24 cellular contexts compared by ENCODE assay signal in genomic region chr3:20111836-20112235, GRCh38.
DNase-seq lines count a peak whose midpoint lies in the region; ATAC-seq, FAIRE-seq and TF ChIP-seq lines count a peak whose summit lies in the region.
"Had no signal": no experiment of that assay in that cellular context is flagged by ENCODE, and none has a peak within 500 bp of the region (broad histone marks: within the 10 kb centered on the region; RNA-seq: fewer than 3 reads in every experiment).

No MANE protein-coding gene starts in this region.

- H3K9ac ChIP-seq in neuronal stem cell (ENCODE audit: low read depth, low read length, poor library complexity), result no peak overlapping the region

- H3K18ac ChIP-seq in neuronal stem cell (ENCODE audit: low read length), result no peak overlapping the region

- no peak overlapping the region for H3K23ac ChIP-seq in neuronal stem cell (ENCODE audit: low read depth, low read length, poor library complexity)

- H3K4ac ChIP-seq in neuronal stem cell (ENCODE audit: low read length), result no peak overlapping the region

- no peaks in the 10 kb centered on the region for H3K27me3 Mint-ChIP-seq in stimulated activated memory B cell treated with anti-CD40 and anti-IgM and Interleukin-4, amounts not matched to agents 10 μg/mL and 1 μg/mL and 100 μg/mL, for 72 hours
- H3K27me3 Mint-ChIP-seq: activated CD4-positive, alpha-beta T cell treated with anti-CD3 and anti-CD28 coated beads for 36 hours; activated CD8-positive, alpha-beta memory T cell treated with anti-CD3 and anti-CD28 coated beads, Interleukin-2, amount 10 ng/mL, durations not matched to agents 7 days and 5 days; activated naive CD8-positive, alpha-beta T cell treated with anti-CD3 and anti-CD28 coated beads, Interleukin-2, amount 10 ng/mL, durations not matched to agents 7 days and 5 days; CD4-positive, alpha-beta T cell; dendritic cell treated with granulocyte-macrophage colony-stimulating factor and Interleukin-4, amounts not matched to agents 40 ng/mL and 50 ng/mL, for 4 days had no signal

- H2AK5ac ChIP-seq in neuronal stem cell (ENCODE audit: low read depth, low read length), result no peak overlapping the region

- H3K27ac ChIP-seq in neuronal stem cell (replicated peaks; ENCODE audit: low read length), result peak overlapping the region; percentile 5
- H3K27ac ChIP-seq: cardiac muscle cell, gastrocnemius medialis, testis had no signal

- peaks cover 0 to 4% of the 10 kb centered on the region in 2 donors for H3K4me1 ChIP-seq in neuronal stem cell (ENCODE audit: control insufficient read depth in 2 of 2, insufficient read depth in 1 of 2, low read depth in 1 of 2, low read length in 2 of 2)
- H3K4me1 ChIP-seq: gastrocnemius medialis, testis had no signal

- no peak overlapping the region for H3K4me2 ChIP-seq in neuronal stem cell (ENCODE audit: insufficient read depth, low read length, poor library complexity, severe bottlenecking)

- DNase-seq in H54 (ENCODE audit: insufficient read length, low spot score), result peak; percentile 40
- DNase-seq in RPMI7951 (ENCODE audit: low read depth), result peak; percentile 3
- DNase-seq in epithelial cell of esophagus (ENCODE audit: low read depth), result peak; percentile 81
- no peak for DNase-seq in neuronal stem cell (ENCODE audit: low spot score)
- DNase-seq in NCI-H748 treated with DMSO at 0.1 percent for 48 hours (lab: John Stamatoyannopoulos, UW), result no peak
- DNase-seq in NCI-H1092 (lab: John Stamatoyannopoulos, UW), result no peak
- DNase-seq: activated CD4-positive, alpha-beta T cell treated with anti-CD3 and anti-CD28 coated beads for 36 hours; activated CD8-positive, alpha-beta memory T cell treated with anti-CD3 and anti-CD28 coated beads, Interleukin-2, amount 10 ng/mL, durations not matched to agents 7 days and 5 days; activated naive CD8-positive, alpha-beta T cell treated with anti-CD3 and anti-CD28 coated beads, Interleukin-2, amount 10 ng/mL, durations not matched to agents 7 days and 5 days; CD4-positive, alpha-beta T cell; gastrocnemius medialis; left cardiac atrium; natural killer cell; NCI-H1417 treated with DMSO at 0.1 percent for 48 hours; NCI-H2107; NCI-H510A; Right ventricle myocardium superior; testis had no signal

- peaks cover 57% of the 10 kb centered on the region for H3K36me3 Mint-ChIP-seq in stimulated activated memory B cell treated with anti-CD40 and anti-IgM and Interleukin-4, amounts not matched to agents 10 μg/mL and 1 μg/mL and 100 μg/mL, for 72 hours
- H3K36me3 Mint-ChIP-seq: mesothelial cell of epicardium had no signal

- H3K9me3 Mint-ChIP-seq in stimulated activated memory B cell treated with anti-CD40 and anti-IgM and Interleukin-4, amounts not matched to agents 10 μg/mL and 1 μg/mL and 100 μg/mL, for 72 hours, result no peaks in the 10 kb centered on the region
- H3K9me3 Mint-ChIP-seq: activated naive CD8-positive, alpha-beta T cell treated with anti-CD3 and anti-CD28 coated beads, Interleukin-2, amount 10 ng/mL, durations not matched to agents 7 days and 5 days; CD4-positive, alpha-beta T cell; dendritic cell treated with granulocyte-macrophage colony-stimulating factor and Interleukin-4, amounts not matched to agents 40 ng/mL and 50 ng/mL, for 4 days; mesothelial cell of epicardium; natural killer cell; stimulated activated effector memory CD8-positive, alpha-beta T cell treated with anti-CD3 and anti-CD28 coated beads, Interleukin-12 subunit alpha, Interleukin-12 subunit beta, amount 100 ng/mL, for 72 hours had no signal

- no peak for TF ChIP-seq POLR2A in H54 (IDR thresholded peaks at IDR 0.05; ENCODE audit: low read depth, low read length)

- no peak for TF ChIP-seq CTCF in epithelial cell of esophagus (IDR thresholded peaks at IDR 0.05; ENCODE audit: insufficient read depth, low read depth, low read length, missing control alignments)

- H2BK120ac ChIP-seq in neuronal stem cell (ENCODE audit: low read depth, low read length), result no peak overlapping the region

- no peaks in the 10 kb centered on the region for H3K4me1 Mint-ChIP-seq in stimulated activated memory B cell treated with anti-CD40 and anti-IgM and Interleukin-4, amounts not matched to agents 10 μg/mL and 1 μg/mL and 100 μg/mL, for 72 hours
- H3K4me1 Mint-ChIP-seq: activated CD4-positive, alpha-beta T cell treated with anti-CD3 and anti-CD28 coated beads for 36 hours; mesothelial cell of epicardium had no signal

- H4K8ac ChIP-seq in neuronal stem cell (ENCODE audit: low read depth, low read length), result no peak overlapping the region

- no peak overlapping the region for H3K14ac ChIP-seq in neuronal stem cell (ENCODE audit: low read length)

- no peak overlapping the region for H2BK12ac ChIP-seq in neuronal stem cell (ENCODE audit: low read length)

- H4K91ac ChIP-seq in neuronal stem cell (ENCODE audit: low read depth, low read length, poor library complexity), result no peak overlapping the region

- no peaks in the 10 kb centered on the region for H3K9me3 ChIP-seq in neuronal stem cell (replicated peaks in 1 of 2; ENCODE audit: control insufficient read depth in 2 of 2, insufficient read depth in 1 of 2, low read depth in 1 of 2, low read length in 2 of 2)
- H3K9me3 ChIP-seq: gastrocnemius medialis, testis had no signal

- no peaks in the 10 kb centered on the region for H3K79me1 ChIP-seq in neuronal stem cell (ENCODE audit: low read depth, low read length)

- H3K27me3 ChIP-seq in neuronal stem cell (ENCODE audit: control insufficient read depth in 3 of 3, insufficient read depth in 3 of 3, low read depth in 1 of 3, low read length in 3 of 3), result no peaks in the 10 kb centered on the region
- H3K27me3 ChIP-seq: cardiac muscle cell, gastrocnemius medialis, testis had no signal

- H2BK5ac ChIP-seq in neuronal stem cell (ENCODE audit: low read length), result no peak overlapping the region

- ATAC-seq in stimulated activated memory B cell treated with anti-CD40 and anti-IgM and Interleukin-4, amounts not matched to agents 10 μg/mL and 1 μg/mL and 100 μg/mL, for 72 hours, result no peak
- ATAC-seq: activated CD4-positive, alpha-beta T cell treated with anti-CD3 and anti-CD28 coated beads for 36 hours; activated CD8-positive, alpha-beta memory T cell treated with anti-CD3 and anti-CD28 coated beads, Interleukin-2, amount 10 ng/mL, durations not matched to agents 7 days and 5 days; gastrocnemius medialis; GM12878; left cardiac atrium; natural killer cell; stimulated activated effector memory CD8-positive, alpha-beta T cell treated with anti-CD3 and anti-CD28 coated beads, Interleukin-12 subunit alpha, Interleukin-12 subunit beta, amount 100 ng/mL, for 72 hours had no signal

- no peak overlapping the region for H3K27ac Mint-ChIP-seq in stimulated activated memory B cell treated with anti-CD40 and anti-IgM and Interleukin-4, amounts not matched to agents 10 μg/mL and 1 μg/mL and 100 μg/mL, for 72 hours
- H3K27ac Mint-ChIP-seq: activated CD4-positive, alpha-beta T cell treated with anti-CD3 and anti-CD28 coated beads for 36 hours; activated CD8-positive, alpha-beta memory T cell treated with anti-CD3 and anti-CD28 coated beads, Interleukin-2, amount 10 ng/mL, durations not matched to agents 7 days and 5 days; activated naive CD8-positive, alpha-beta T cell treated with anti-CD3 and anti-CD28 coated beads, Interleukin-2, amount 10 ng/mL, durations not matched to agents 7 days and 5 days; CD4-positive, alpha-beta T cell; dendritic cell treated with granulocyte-macrophage colony-stimulating factor and Interleukin-4, amounts not matched to agents 40 ng/mL and 50 ng/mL, for 4 days; mesothelial cell of epicardium; natural killer cell; stimulated activated effector memory CD8-positive, alpha-beta T cell treated with anti-CD3 and anti-CD28 coated beads, Interleukin-12 subunit alpha, Interleukin-12 subunit beta, amount 100 ng/mL, for 72 hours had no signal

- peaks cover 0 to 4% of the 10 kb centered on the region in 2 donors for H3K36me3 ChIP-seq in neuronal stem cell (replicated peaks in 1 of 2; ENCODE audit: control insufficient read depth in 2 of 2, insufficient read depth in 2 of 2, low read length in 2 of 2)

- H3K4me3 Mint-ChIP-seq in stimulated activated memory B cell treated with anti-CD40 and anti-IgM and Interleukin-4, amounts not matched to agents 10 μg/mL and 1 μg/mL and 100 μg/mL, for 72 hours, result no peak overlapping the region
- H3K4me3 Mint-ChIP-seq: activated CD4-positive, alpha-beta T cell treated with anti-CD3 and anti-CD28 coated beads for 36 hours; activated CD8-positive, alpha-beta memory T cell treated with anti-CD3 and anti-CD28 coated beads, Interleukin-2, amount 10 ng/mL, durations not matched to agents 7 days and 5 days; activated naive CD8-positive, alpha-beta T cell treated with anti-CD3 and anti-CD28 coated beads, Interleukin-2, amount 10 ng/mL, durations not matched to agents 7 days and 5 days; CD4-positive, alpha-beta T cell; dendritic cell treated with granulocyte-macrophage colony-stimulating factor and Interleukin-4, amounts not matched to agents 40 ng/mL and 50 ng/mL, for 4 days; mesothelial cell of epicardium; natural killer cell; stimulated activated effector memory CD8-positive, alpha-beta T cell treated with anti-CD3 and anti-CD28 coated beads, Interleukin-12 subunit alpha, Interleukin-12 subunit beta, amount 100 ng/mL, for 72 hours had no signal

- H3K4me3 ChIP-seq in epithelial cell of esophagus (ENCODE audit: low read length) (no peak overlapping the region), neuronal stem cell (ENCODE audit: low read length in 2 of 2) (no peak overlapping the region)
- H3K4me3 ChIP-seq: cardiac muscle cell, gastrocnemius medialis, GM12878, testis had no signal

- WGBS in neuronal stem cell (ENCODE audit: extremely low coverage in 2 of 2, insufficient read length in 2 of 2, insufficient replicate concordance in 1 of 2), 2 donors, result no CpG with 5 or more reads among the region's 6 CpGs

- no peak overlapping the region for H2AFZ ChIP-seq in neuronal stem cell (ENCODE audit: low read length)

- FAIRE-seq in H54 (lab: Jason Lieb, UNC), result peak; percentile 98
- FAIRE-seq: GM12878 had no signal

- H2BK15ac ChIP-seq in neuronal stem cell (ENCODE audit: low read length), result no peak overlapping the region

Comparison
In these comparisons a context has a peak if more than half of its experiments do, and no peak if none do; other contexts are left out.
1. DNase-seq: peak in H54 (single experiment), RPMI7951 (single experiment) and epithelial cell of esophagus (single experiment); none in neuronal stem cell (single experiment), NCI-H748 treated with DMSO at 0.1 percent for 48 hours (single experiment) and NCI-H1092 (single experiment).